Comparison of ENCODE assay signal across 1 cellular context in the genomic region with DNA sequence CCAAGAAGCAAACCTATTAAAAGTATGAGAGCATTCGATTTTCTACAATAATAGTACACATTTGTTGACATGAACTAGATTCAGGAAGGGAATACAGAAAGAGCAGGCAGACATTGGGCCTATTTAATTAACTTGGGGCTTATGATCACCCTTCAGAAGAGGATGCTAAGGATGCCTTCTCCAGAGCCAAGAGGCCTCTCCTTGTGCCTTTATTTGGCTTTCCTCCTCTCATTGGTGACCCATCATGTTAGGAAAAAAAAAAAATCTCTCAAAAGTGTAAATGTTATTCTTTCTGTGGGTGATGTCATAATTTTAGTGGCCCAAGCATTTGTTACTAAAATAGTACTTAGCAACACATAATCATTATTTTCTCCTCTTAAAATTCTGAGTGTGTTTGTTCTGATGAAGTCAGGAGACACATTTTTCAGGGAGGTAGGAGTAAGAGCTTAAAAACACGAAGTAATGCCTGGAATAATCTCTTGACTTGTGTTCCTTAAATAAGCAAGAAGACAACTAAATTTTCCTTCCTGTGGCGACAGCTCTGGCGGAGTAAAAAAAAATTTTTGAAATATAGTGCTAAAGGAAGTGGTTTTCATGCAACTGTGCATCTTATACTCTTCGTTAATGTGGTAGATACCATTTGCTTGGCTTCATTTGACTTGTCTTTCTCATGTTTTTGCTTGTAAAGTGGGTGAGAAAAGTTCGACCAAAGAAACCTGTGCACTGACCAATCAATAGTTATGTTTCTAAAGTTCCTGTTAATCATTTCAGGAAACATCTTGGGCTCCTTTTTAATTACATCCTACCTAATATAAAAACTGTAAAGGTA.
TF ChIP-seq lines count a peak whose summit lies in the region.

No MANE protein-coding gene starts in this region.

TF ChIP-seq in IMR-90, 13 proteins besides CTCF, POLR2A, EP300 and RAD21 (continued from another document):
- TF ChIP-seq ELK1 (IDR thresholded peaks at IDR 0.05; ENCODE audit: borderline replicate concordance, low read depth, low read length) (no peak), MAZ (IDR thresholded peaks at IDR 0.05; ENCODE audit: borderline replicate concordance, low read depth, low read length) (no peak)
TF ChIP-seq in IMR-90: peak in this region for 0.
